20 cellular contexts compared by ENCODE assay signal in genomic region chr2:162686336-162686735, GRCh38.
A peak's percentile ranks its signal among the peaks of the same experiment; 100 is the strongest.
DNase-seq lines count a peak whose midpoint lies in the region; ATAC-seq, FAIRE-seq and TF ChIP-seq lines count a peak whose summit lies in the region.
"Had no signal": no experiment of that assay in that cellular context is flagged by ENCODE, and none has a peak within 500 bp of the region (broad histone marks: within the 10 kb centered on the region; RNA-seq: fewer than 3 reads in every experiment).

No MANE protein-coding gene starts in this region.

- no peaks in the 10 kb centered on the region; the same call in 1 of the 2 replicates for H3K27me3 Mint-ChIP-seq in WTC11 (ENCODE audit: low read depth)
- H3K27me3 Mint-ChIP-seq: CD4-positive, alpha-beta memory T cell had no signal

- DNase-seq in LNCaP clone FGC (ENCODE audit: low read depth) (peak; percentile 10), WTC11 (ENCODE audit: low spot score) (no peak), astrocyte of the hippocampus (ENCODE audit: low read depth, low spot score) (peak; percentile 70), fibroblast of gingiva (ENCODE audit: low read depth) (peak; percentile 3), NCI-H2196 treated with DMSO at 0.1 percent for 48 hours (lab: John Stamatoyannopoulos, UW; ENCODE audit: unreplicated experiment) (no peak), GM19239 (ENCODE audit: insufficient read length, low spot score) (no peak), foreskin fibroblast (no peak), sciatic nerve (ENCODE audit: low spot score) (no peak)
- DNase-seq: 8988T; CD4-positive, alpha-beta memory T cell; DMS153; DMS79; GDM1; HCEC 1CT had no signal

- ATAC-seq in WTC11: peak; percentile 22; the same call in 1 of the 2 replicates
- ATAC-seq in sciatic nerve: no peak
- ATAC-seq: GM23338 had no signal

- TF ChIP-seq CTCF in LNCaP clone FGC (IDR thresholded peaks at IDR 0.05; ENCODE audit: control insufficient read depth, extremely low read depth, insufficient read depth) (no peak), WTC11 (IDR thresholded peaks at IDR 0.05) (no peak), foreskin fibroblast (IDR thresholded peaks at IDR 0.05; ENCODE audit: low read depth, low read length) (no peak)

- H3K36me3 Mint-ChIP-seq in WTC11: no peaks in the 10 kb centered on the region
- H3K36me3 Mint-ChIP-seq: CD14-positive monocyte; CD4-positive, alpha-beta memory T cell had no signal

- H3K4me1 Mint-ChIP-seq in WTC11: peaks cover 15% of the 10 kb centered on the region
- H3K4me1 Mint-ChIP-seq: CD14-positive monocyte; CD4-positive, alpha-beta memory T cell had no signal

- intact Hi-C loops in sciatic nerve (cut with DNase I): no loop called here

- H3K9me3 Mint-ChIP-seq in WTC11: no peaks in the 10 kb centered on the region
- H3K9me3 Mint-ChIP-seq: GM23338 had no signal

- 0 out of 2 replicates have a peak overlapping the region, but pooled peaks have one; percentile 69 for H3K27ac Mint-ChIP-seq in WTC11
- H3K27ac Mint-ChIP-seq: CD14-positive monocyte; CD4-positive, alpha-beta memory T cell had no signal

- FAIRE-seq in GM19239 (lab: Jason Lieb, UNC): no peak
- FAIRE-seq: GM12892, GM18507, H54 had no signal

- no peak overlapping the region for H3K4me3 Mint-ChIP-seq in WTC11
- H3K4me3 Mint-ChIP-seq: CD14-positive monocyte; CD4-positive, alpha-beta memory T cell; GM23338 had no signal

- POLR2A ChIA-PET in WTC11 (lab: Charles Lee): no interaction called here

- CTCF ChIA-PET in WTC11 (lab: Charles Lee): no interaction called here

- H3K4me3 ChIP-seq in LNCaP clone FGC (ENCODE audit: low read depth, low read length) (no peak overlapping the region), foreskin fibroblast (ENCODE audit: low read depth in 1 of 2, low read length in 2 of 2) (no peak overlapping the region)
- H3K4me3 ChIP-seq: BLaER1, GM23338 had no signal

TF ChIP-seq in WTC11, 78 proteins besides CTCF, POLR2A, EP300 and RAD21 (continues in another document):
- TF ChIP-seq SOX15 (CRISPR knock-in tag; IDR thresholded peaks at IDR 0.05) (no peak), HMGXB4 (CRISPR knock-in tag; IDR thresholded peaks at IDR 0.05) (no peak), ZMAT4 (CRISPR knock-in tag; IDR thresholded peaks at IDR 0.05) (no peak), IRF1 (CRISPR knock-in tag; IDR thresholded peaks at IDR 0.05) (no peak), OVOL2 (CRISPR knock-in tag; IDR thresholded peaks at IDR 0.05; ENCODE audit: borderline replicate concordance) (no peak), E2F1 (CRISPR knock-in tag; IDR thresholded peaks at IDR 0.05) (no peak), ZNF416 (CRISPR knock-in tag; IDR thresholded peaks at IDR 0.05) (no peak), STAT6 (CRISPR knock-in tag; conservative IDR thresholded peaks at IDR 0.05; ENCODE audit: low read depth) (no peak), ATF3 (CRISPR knock-in tag; conservative IDR thresholded peaks at IDR 0.05) (no peak), ATF2 (CRISPR knock-in tag; IDR thresholded peaks at IDR 0.05; ENCODE audit: borderline replicate concordance, low read depth) (no peak), AFF4 (CRISPR knock-in tag; IDR thresholded peaks at IDR 0.05; ENCODE audit: borderline replicate concordance) (no peak)

Comparison
In these comparisons a context has a peak if more than half of its experiments do, and no peak if none do; other contexts are left out.
1. DNase-seq: peak in LNCaP clone FGC (single experiment), astrocyte of the hippocampus (single experiment) and fibroblast of gingiva (single experiment); none in WTC11 (single experiment), NCI-H2196 treated with DMSO at 0.1 percent for 48 hours (single experiment), GM19239 (single experiment), foreskin fibroblast (0 of 2) and sciatic nerve (single experiment).